Comparison of ENCODE assay signal across 8 cellular contexts in genomic region chr2:84781942-84782716, GRCh38.
DNase-seq lines count a peak whose midpoint lies in the region; ATAC-seq and TF ChIP-seq lines count a peak whose summit lies in the region.

No MANE protein-coding gene starts in this region.

- TF ChIP-seq CTCF in GM13977 (IDR thresholded peaks at IDR 0.05; ENCODE audit: extremely low read depth, insufficient read depth, missing control alignments): no peak

- in situ Hi-C loops in GM13977 (cut with MboI; ENCODE audit: low pct_unique_long_range_greater_than_20kb, low sequenced_read_pairs, unreplicated experiment): no loop called here

- ATAC-seq in HG02623 (IDR thresholded peaks at IDR 0.05; ENCODE audit: unreplicated experiment): peak; percentile 86

- DNase-seq in GM13977 (ENCODE audit: low spot score) (peak; percentile 36), T follicular helper cell (ENCODE audit: low read depth) (peak; percentile 31), amniotic epithelial cell (ENCODE audit: low read depth) (peak; percentile 31), medulla oblongata (ENCODE audit: extremely low spot score) (no peak), AG08395 (ENCODE audit: low spot score) (no peak), NCI-H2081 treated with DMSO at 0.1 percent for 48 hours (lab: John Stamatoyannopoulos, UW) (no peak)
- peak; percentile 68 for DNase-seq in stimulated activated CD4-positive, alpha-beta T cell treated with anti-CD3 and anti-CD28 coated beads, Interleukin-4, amount 100 ng/mL, for 24 hours

Comparison
In these comparisons a context has a peak if more than half of its experiments do, and no peak if none do; other contexts are left out.
1. DNase-seq: peak in GM13977 (single experiment), T follicular helper cell (single experiment), amniotic epithelial cell (single experiment) and stimulated activated CD4-positive, alpha-beta T cell treated with anti-CD3 and anti-CD28 coated beads, Interleukin-4, amount 100 ng/mL, for 24 hours (single experiment); none in medulla oblongata (single experiment), AG08395 (single experiment) and NCI-H2081 treated with DMSO at 0.1 percent for 48 hours (single experiment).